In the genomic region with DNA sequence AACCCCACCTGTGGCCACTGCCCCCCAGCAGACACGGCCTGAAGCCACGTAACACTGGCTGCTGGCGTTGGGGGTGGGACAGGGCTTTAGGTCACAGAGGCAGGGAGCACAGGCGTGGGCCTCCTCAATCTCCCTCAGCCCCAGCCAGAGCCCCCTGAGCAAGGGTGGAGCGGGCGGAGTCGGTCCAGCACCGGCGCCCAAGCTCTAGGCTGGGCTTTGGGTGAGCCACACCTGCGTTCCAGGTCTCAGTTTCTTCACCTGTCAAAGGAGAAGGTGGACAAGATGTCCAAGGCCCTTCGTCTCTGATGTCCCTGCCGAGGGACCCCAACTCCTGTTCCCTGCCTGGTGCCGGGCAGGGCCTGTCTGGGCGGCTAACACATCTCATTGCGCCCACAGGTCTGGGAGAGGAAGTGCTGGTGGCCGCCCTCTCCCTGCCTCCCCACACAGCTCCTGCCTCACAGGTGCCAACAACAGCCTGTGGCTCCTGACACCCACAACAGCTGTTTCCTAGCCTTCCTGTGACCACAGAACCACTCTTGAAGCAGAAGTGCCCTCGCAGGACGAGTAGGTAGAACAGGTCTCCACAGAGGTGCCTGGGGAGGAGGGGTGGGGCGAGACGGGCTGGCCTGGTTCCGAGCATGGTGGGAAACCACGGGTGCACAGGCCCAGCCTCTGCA, we compare ENCODE assay signal across 9 cellular contexts. TPM values are rescaled to one million over a fixed set of nuclear protein-coding genes. Genes with fewer than 3 reads are reported as not detected.
A peak's percentile ranks its signal among the peaks of the same experiment; 100 is the strongest.
DNase-seq lines count a peak whose midpoint lies in the region; ATAC-seq and TF ChIP-seq lines count a peak whose summit lies in the region.
"Had no signal": no experiment of that assay in that cellular context is flagged by ENCODE, and none has a peak within 500 bp of the region (broad histone marks: within the 10 kb centered on the region; RNA-seq: fewer than 3 reads in every experiment).

No MANE protein-coding gene starts in this region.

- H3K4me1 Mint-ChIP-seq in activated T-cell treated with anti-CD3 and anti-CD28 coated beads, Interleukin-2, amount 50 U/mL, for 4 hours (ENCODE audit: low read depth), result peaks cover 20% of the 10 kb centered on the region
- H3K4me1 Mint-ChIP-seq in activated T-cell treated with anti-CD3 and anti-CD28 coated beads, Interleukin-2, amount 50 U/mL, for 24 hours (ENCODE audit: low read depth), result peaks cover 26% of the 10 kb centered on the region
- H3K4me1 Mint-ChIP-seq in stimulated activated naive CD8-positive, alpha-beta T cell treated with anti-CD3 and anti-CD28 coated beads, Interleukin-15, amount 100 ng/mL, for 72 hours, result peaks cover 33% of the 10 kb centered on the region
- H3K4me1 Mint-ChIP-seq in mesothelial cell of epicardium, result peaks cover 9% of the 10 kb centered on the region

- H3K9me3 Mint-ChIP-seq in activated T-cell treated with anti-CD3 and anti-CD28 coated beads, Interleukin-2, amount 50 U/mL, for 4 hours, result peaks cover 6% of the 10 kb centered on the region
- peaks cover 5% of the 10 kb centered on the region for H3K9me3 Mint-ChIP-seq in activated T-cell treated with anti-CD3 and anti-CD28 coated beads, Interleukin-2, amount 50 U/mL, for 24 hours
- peaks cover 10 to 16% of the 10 kb centered on the region in 2 donors for H3K9me3 Mint-ChIP-seq in stimulated activated naive CD8-positive, alpha-beta T cell treated with anti-CD3 and anti-CD28 coated beads, Interleukin-15, amount 100 ng/mL, for 72 hours
- peaks cover 13% of the 10 kb centered on the region for H3K9me3 Mint-ChIP-seq in mesothelial cell of epicardium

- no peak for TF ChIP-seq CTCF in mesothelial cell of epicardium (IDR thresholded peaks at IDR 0.05; ENCODE audit: unreplicated experiment)

- H3K36me3 Mint-ChIP-seq in activated T-cell treated with anti-CD3 and anti-CD28 coated beads, Interleukin-2, amount 50 U/mL, for 4 hours (ENCODE audit: insufficient read depth), result peaks cover 17% of the 10 kb centered on the region
- peaks cover 69% of the 10 kb centered on the region for H3K36me3 Mint-ChIP-seq in activated T-cell treated with anti-CD3 and anti-CD28 coated beads, Interleukin-2, amount 50 U/mL, for 24 hours (ENCODE audit: low read depth)
- H3K36me3 Mint-ChIP-seq in mesothelial cell of epicardium, result peaks cover 20% of the 10 kb centered on the region

- H3K4me3 Mint-ChIP-seq in activated T-cell treated with anti-CD3 and anti-CD28 coated beads, Interleukin-2, amount 50 U/mL, for 4 hours, result no peak overlapping the region
- no peak overlapping the region for H3K4me3 Mint-ChIP-seq in activated T-cell treated with anti-CD3 and anti-CD28 coated beads, Interleukin-2, amount 50 U/mL, for 24 hours
- H3K4me3 Mint-ChIP-seq in stimulated activated naive CD8-positive, alpha-beta T cell treated with anti-CD3 and anti-CD28 coated beads, Interleukin-15, amount 100 ng/mL, for 72 hours, result no peak overlapping the region
- H3K4me3 Mint-ChIP-seq in mesothelial cell of epicardium, result no peak overlapping the region

- in situ Hi-C loops in KBM-7 (cut with MboI; ENCODE audit: low pct_unique_long_range_greater_than_20kb, low sequenced_read_pairs), result no loop called here

- no peaks in the 10 kb centered on the region for H3K27me3 Mint-ChIP-seq in activated T-cell treated with anti-CD3 and anti-CD28 coated beads, Interleukin-2, amount 50 U/mL, for 4 hours (ENCODE audit: low read depth)
- H3K27me3 Mint-ChIP-seq in activated T-cell treated with anti-CD3 and anti-CD28 coated beads, Interleukin-2, amount 50 U/mL, for 24 hours, result no peaks in the 10 kb centered on the region
- no peaks in the 10 kb centered on the region for H3K27me3 Mint-ChIP-seq in stimulated activated naive CD8-positive, alpha-beta T cell treated with anti-CD3 and anti-CD28 coated beads, Interleukin-15, amount 100 ng/mL, for 72 hours
- no peaks in the 10 kb centered on the region for H3K27me3 Mint-ChIP-seq in mesothelial cell of epicardium (ENCODE audit: low read depth)

- H3K27ac Mint-ChIP-seq in activated T-cell treated with anti-CD3 and anti-CD28 coated beads, Interleukin-2, amount 50 U/mL, for 24 hours, result no peak overlapping the region
- peak overlapping the region in 1 of 2 donors; percentile 39 for H3K27ac Mint-ChIP-seq in stimulated activated naive CD8-positive, alpha-beta T cell treated with anti-CD3 and anti-CD28 coated beads, Interleukin-15, amount 100 ng/mL, for 72 hours
- no peak overlapping the region for H3K27ac Mint-ChIP-seq in mesothelial cell of epicardium

- no peak for DNase-seq in activated T-cell treated with anti-CD3 and anti-CD28 coated beads, Interleukin-2, amount 50 U/mL, for 4 hours
- no peak for DNase-seq in activated T-cell treated with anti-CD3 and anti-CD28 coated beads, Interleukin-2, amount 50 U/mL, for 24 hours
- DNase-seq in KBM-7, result peak; percentile 80
- peak; percentile 58 for DNase-seq in central memory CD4-positive, alpha-beta T cell
- DNase-seq in stimulated activated naive CD8-positive, alpha-beta T cell treated with anti-CD3 and anti-CD28 coated beads, Interleukin-15, amount 100 ng/mL, for 72 hours, result peak in 1 of 2 donors; percentile 18
- DNase-seq in D341Med (ENCODE audit: low spot score), result no peak
- DNase-seq in mesothelial cell of epicardium (ENCODE audit: low spot score in 2 of 2, unreplicated experiment in 2 of 2), result no peak
- DNase-seq: mesenchymal stem cell had no signal

- peak; percentile 35 to 39 for ATAC-seq in activated T-cell treated with anti-CD3 and anti-CD28 coated beads, Interleukin-2, amount 50 U/mL, for 4 hours
- ATAC-seq in stimulated activated naive CD8-positive, alpha-beta T cell treated with anti-CD3 and anti-CD28 coated beads, Interleukin-15, amount 100 ng/mL, for 72 hours, result peak; percentile 69
- no peak for ATAC-seq in GM21737 (IDR thresholded peaks at IDR 0.05; ENCODE audit: unreplicated experiment)

RNA-seq across cellular contexts. Expression of gene FAM83G, which starts 12.0 kb away (rescaled TPM):
- 10 to 100 TPM; 27.0 to 31.9 (median 31.9) TPM for total RNA-seq in activated T-cell treated with anti-CD3 and anti-CD28 coated beads, Interleukin-2, amount 50 U/mL, for 4 hours
- 14.5 to 15.0 TPM (median 15.0 TPM) in 3 replicates for total RNA-seq in mesothelial cell of epicardium

RNA-seq across cellular contexts. Expression of gene SLC5A10, which starts 40.6 kb away (rescaled TPM):
- not detected for total RNA-seq in activated T-cell treated with anti-CD3 and anti-CD28 coated beads, Interleukin-2, amount 50 U/mL, for 4 hours
- total RNA-seq in mesothelial cell of epicardium, result 0.14 to 0.25 TPM (median 0.24 TPM) in 3 replicates

RNA-seq across cellular contexts. Expression of gene GRAP, which starts 54.2 kb away (rescaled TPM):
- 1 to 10 TPM; 5.7 to 6.8 (median 6.0) TPM for total RNA-seq in activated T-cell treated with anti-CD3 and anti-CD28 coated beads, Interleukin-2, amount 50 U/mL, for 4 hours
- total RNA-seq in mesothelial cell of epicardium, result 1.4 to 1.8 TPM (median 1.6 TPM) in 3 replicates

Comparison
In these comparisons a context has a peak if more than half of its experiments do, and no peak if none do; other contexts are left out.
1. DNase-seq: peak in KBM-7 (single experiment) and central memory CD4-positive, alpha-beta T cell (single experiment); none in activated T-cell treated with anti-CD3 and anti-CD28 coated beads, Interleukin-2, amount 50 U/mL, for 4 hours (single experiment), activated T-cell treated with anti-CD3 and anti-CD28 coated beads, Interleukin-2, amount 50 U/mL, for 24 hours (single experiment), D341Med (single experiment) and mesothelial cell of epicardium (0 of 2).